In the genomic region with DNA sequence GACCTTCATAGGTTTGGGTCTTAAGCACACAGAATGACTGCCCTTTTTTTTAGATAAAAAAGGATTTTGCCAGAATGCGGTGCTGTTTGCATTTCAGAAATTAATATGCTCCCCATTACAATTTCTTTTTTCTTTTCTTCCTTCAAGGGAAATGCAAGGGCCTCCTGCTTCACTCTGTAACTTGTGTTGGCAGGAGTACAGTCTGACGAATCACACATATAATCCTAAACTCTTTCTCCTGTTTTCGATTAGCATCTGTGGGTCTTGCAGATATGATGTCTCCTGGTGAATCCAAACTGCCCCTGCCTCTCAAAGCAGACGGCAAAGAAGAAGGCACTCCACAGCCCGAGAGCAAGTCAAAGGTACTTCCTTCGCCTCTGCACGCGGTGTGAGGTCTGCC, we compare ENCODE assay signal across 1 cellular context.
TF ChIP-seq lines count a peak whose summit lies in the region.

No MANE protein-coding gene starts in this region.

TF ChIP-seq in IMR-90, 13 proteins besides CTCF, POLR2A, EP300 and RAD21 (continued from another document):
- TF ChIP-seq CHD1 (IDR thresholded peaks at IDR 0.05; ENCODE audit: low read depth, low read length): no peak
